ENCODE assay signal across 15 cellular contexts in the genomic region with DNA sequence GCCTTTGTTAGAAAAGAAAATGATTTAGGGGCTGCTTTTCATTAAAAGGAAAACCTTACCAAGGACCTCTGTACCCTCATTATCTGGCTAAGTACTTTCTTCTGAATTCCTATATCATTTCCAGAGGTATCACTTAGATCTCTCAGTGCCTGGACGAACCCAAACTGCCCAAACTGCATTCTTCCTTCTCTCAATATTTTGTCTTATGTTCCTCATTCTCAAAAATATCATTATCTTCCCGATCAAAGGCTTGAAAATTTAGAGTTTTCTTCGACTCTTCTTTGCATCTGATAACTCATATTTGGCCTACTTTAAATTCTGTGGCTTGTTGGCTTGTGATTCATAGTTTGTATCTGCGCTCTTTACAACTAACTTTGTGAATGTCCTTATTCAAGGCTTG.
DNase-seq lines count a peak whose midpoint lies in the region; ATAC-seq and TF ChIP-seq lines count a peak whose summit lies in the region.
"Had no signal": no experiment of that assay in that cellular context is flagged by ENCODE, and none has a peak within 500 bp of the region (broad histone marks: within the 10 kb centered on the region; RNA-seq: fewer than 3 reads in every experiment).

No MANE protein-coding gene starts in this region.

- peaks cover 2% of the 10 kb centered on the region for H3K27me3 Mint-ChIP-seq in GM23338 (ENCODE audit: insufficient read depth, low read depth, poor library complexity)
- H3K27me3 Mint-ChIP-seq: CD4-positive, alpha-beta memory T cell had no signal

- H3K4me1 Mint-ChIP-seq in GM23338, result peaks cover 5% of the 10 kb centered on the region; the same call in 2 of the 3 replicates
- H3K4me1 Mint-ChIP-seq: CD4-positive, alpha-beta memory T cell had no signal

- ATAC-seq in GM23338, result no peak
- no peak for ATAC-seq in GM19463 (IDR thresholded peaks at IDR 0.05; ENCODE audit: unreplicated experiment)
- ATAC-seq: GM12878, HCT116 had no signal

- 0 out of 2 replicates have a peak overlapping the region, but pooled peaks have one; percentile 26 for H3K27ac ChIP-seq in 22Rv1
- H3K27ac ChIP-seq in GM23338 (ENCODE audit: low read depth), result no peak overlapping the region
- no peak overlapping the region for H3K27ac ChIP-seq in parathyroid adenoma
- H3K27ac ChIP-seq in caudate nucleus (ENCODE audit: low read depth, low read length), result no peak overlapping the region
- H3K27ac ChIP-seq: GM23248 had no signal

- peaks cover 5% of the 10 kb centered on the region; the same call in 2 of the 3 replicates for H3K9me3 Mint-ChIP-seq in GM23338

- H3K27me3 ChIP-seq in GM23338 (ENCODE audit: insufficient read depth) (no peaks in the 10 kb centered on the region), parathyroid adenoma (ENCODE audit: control insufficient read depth, insufficient read depth, low read length) (no peaks in the 10 kb centered on the region)

- H3K9me2 ChIP-seq in GM23338 (ENCODE audit: insufficient read depth), result no peaks in the 10 kb centered on the region

- H3K4me3 ChIP-seq in GM23338, result no peak overlapping the region
- H3K4me3 ChIP-seq in parathyroid adenoma (ENCODE audit: low read depth, low read length), result no peak overlapping the region
- H3K4me3 ChIP-seq: GM12878, GM23248 had no signal

- no peaks in the 10 kb centered on the region for H3K36me3 ChIP-seq in GM23338 (ENCODE audit: insufficient read depth)
- H3K36me3 ChIP-seq in parathyroid adenoma (ENCODE audit: control insufficient read depth, insufficient read depth, low read length), result no peaks in the 10 kb centered on the region

- H3F3A ChIP-seq in GM23338 (replicated peaks; ENCODE audit: low read depth), result no peaks in the 10 kb centered on the region

- TF ChIP-seq CTCF in 22Rv1 (IDR thresholded peaks at IDR 0.05), result no peak
- no peak for TF ChIP-seq CTCF in GM23338 (conservative IDR thresholded peaks at IDR 0.05; ENCODE audit: low read depth in 2 of 2)
- no peak for TF ChIP-seq CTCF in parathyroid adenoma (IDR thresholded peaks at IDR 0.05)

- no peak overlapping the region for H3K4me2 ChIP-seq in GM23338
- H3K4me2 ChIP-seq in parathyroid adenoma (ENCODE audit: low read length), result no peak overlapping the region

- H3K9ac ChIP-seq in parathyroid adenoma, result no peak overlapping the region
- H3K9ac ChIP-seq: GM23248 had no signal

- no peak overlapping the region for H3K4me3 Mint-ChIP-seq in GM23338
- H3K4me3 Mint-ChIP-seq: CD4-positive, alpha-beta memory T cell; H9 had no signal

- peak overlapping the region; percentile 52; the same call in 1 of the 2 replicates for H2AFZ ChIP-seq in GM23338
- H2AFZ ChIP-seq in parathyroid adenoma, result peak overlapping the region; percentile 19
- H2AFZ ChIP-seq: GM23248 had no signal

- no peaks in the 10 kb centered on the region for H4K20me1 ChIP-seq in GM23338 (replicated peaks; ENCODE audit: insufficient read depth)

- no peaks in the 10 kb centered on the region for H3K9me3 ChIP-seq in parathyroid adenoma (ENCODE audit: control insufficient read depth, low read length)

- 0 out of 3 replicates have a peak, but pooled peaks cover 3% of the 10 kb centered on the region for H3K36me3 Mint-ChIP-seq in GM23338 (ENCODE audit: low read depth)
- H3K36me3 Mint-ChIP-seq: CD4-positive, alpha-beta memory T cell had no signal

- no peaks in the 10 kb centered on the region for H3K4me1 ChIP-seq in GM23338 (ENCODE audit: insufficient read depth)
- H3K4me1 ChIP-seq in parathyroid adenoma, result no peaks in the 10 kb centered on the region

- H3K27ac Mint-ChIP-seq in GM23338, result no peak overlapping the region
- H3K27ac Mint-ChIP-seq: CD4-positive, alpha-beta memory T cell; H9 had no signal

- DNase-seq in GM23338 (ENCODE audit: low spot score) (no peak), caudate nucleus (lab: John Stamatoyannopoulos, UW) (no peak), kidney tubule cell (ENCODE audit: low spot score) (no peak)
- DNase-seq: C1 segment of cervical spinal cord; CD4-positive, alpha-beta memory T cell; COR-L47; DMS153; DND-41; GM23248; H9 had no signal

- H3K79me2 ChIP-seq in GM23338 (replicated peaks; ENCODE audit: insufficient read depth) (no peaks in the 10 kb centered on the region), parathyroid adenoma (no peaks in the 10 kb centered on the region)

TF ChIP-seq in GM23338, 12 proteins besides CTCF, POLR2A, EP300 and RAD21:
- TF ChIP-seq EZH2phosphoT487 (IDR thresholded peaks at IDR 0.05; ENCODE audit: unreplicated experiment) (no peak), CREB1 (CRISPR knock-in tag; IDR thresholded peaks at IDR 0.05; ENCODE audit: low read depth) (no peak)
- TF ChIP-seq, protein P1, sequence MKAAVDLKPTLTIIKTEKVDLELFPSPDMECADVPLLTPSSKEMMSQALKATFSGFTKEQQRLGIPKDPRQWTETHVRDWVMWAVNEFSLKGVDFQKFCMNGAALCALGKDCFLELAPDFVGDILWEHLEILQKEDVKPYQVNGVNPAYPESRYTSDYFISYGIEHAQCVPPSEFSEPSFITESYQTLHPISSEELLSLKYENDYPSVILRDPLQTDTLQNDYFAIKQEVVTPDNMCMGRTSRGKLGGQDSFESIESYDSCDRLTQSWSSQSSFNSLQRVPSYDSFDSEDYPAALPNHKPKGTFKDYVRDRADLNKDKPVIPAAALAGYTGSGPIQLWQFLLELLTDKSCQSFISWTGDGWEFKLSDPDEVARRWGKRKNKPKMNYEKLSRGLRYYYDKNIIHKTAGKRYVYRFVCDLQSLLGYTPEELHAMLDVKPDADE (IDR thresholded peaks at IDR 0.05), result no peak
- TF ChIP-seq, protein P2, sequence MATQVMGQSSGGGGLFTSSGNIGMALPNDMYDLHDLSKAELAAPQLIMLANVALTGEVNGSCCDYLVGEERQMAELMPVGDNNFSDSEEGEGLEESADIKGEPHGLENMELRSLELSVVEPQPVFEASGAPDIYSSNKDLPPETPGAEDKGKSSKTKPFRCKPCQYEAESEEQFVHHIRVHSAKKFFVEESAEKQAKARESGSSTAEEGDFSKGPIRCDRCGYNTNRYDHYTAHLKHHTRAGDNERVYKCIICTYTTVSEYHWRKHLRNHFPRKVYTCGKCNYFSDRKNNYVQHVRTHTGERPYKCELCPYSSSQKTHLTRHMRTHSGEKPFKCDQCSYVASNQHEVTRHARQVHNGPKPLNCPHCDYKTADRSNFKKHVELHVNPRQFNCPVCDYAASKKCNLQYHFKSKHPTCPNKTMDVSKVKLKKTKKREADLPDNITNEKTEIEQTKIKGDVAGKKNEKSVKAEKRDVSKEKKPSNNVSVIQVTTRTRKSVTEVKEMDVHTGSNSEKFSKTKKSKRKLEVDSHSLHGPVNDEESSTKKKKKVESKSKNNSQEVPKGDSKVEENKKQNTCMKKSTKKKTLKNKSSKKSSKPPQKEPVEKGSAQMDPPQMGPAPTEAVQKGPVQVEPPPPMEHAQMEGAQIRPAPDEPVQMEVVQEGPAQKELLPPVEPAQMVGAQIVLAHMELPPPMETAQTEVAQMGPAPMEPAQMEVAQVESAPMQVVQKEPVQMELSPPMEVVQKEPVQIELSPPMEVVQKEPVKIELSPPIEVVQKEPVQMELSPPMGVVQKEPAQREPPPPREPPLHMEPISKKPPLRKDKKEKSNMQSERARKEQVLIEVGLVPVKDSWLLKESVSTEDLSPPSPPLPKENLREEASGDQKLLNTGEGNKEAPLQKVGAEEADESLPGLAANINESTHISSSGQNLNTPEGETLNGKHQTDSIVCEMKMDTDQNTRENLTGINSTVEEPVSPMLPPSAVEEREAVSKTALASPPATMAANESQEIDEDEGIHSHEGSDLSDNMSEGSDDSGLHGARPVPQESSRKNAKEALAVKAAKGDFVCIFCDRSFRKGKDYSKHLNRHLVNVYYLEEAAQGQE (IDR thresholded peaks at IDR 0.05; ENCODE audit: unreplicated experiment), result no peak
